ENCODE assay signal across 1 cellular context in genomic region chr10:97518601-97519043, GRCh38.
TF ChIP-seq lines count a peak whose summit lies in the region.

No MANE protein-coding gene starts in this region.

TF ChIP-seq in GM23338, 12 proteins besides CTCF, POLR2A, EP300 and RAD21:
- TF ChIP-seq ZNF462 (CRISPR knock-in tag; IDR thresholded peaks at IDR 0.05), result no peak
- TF ChIP-seq EZH2phosphoT487 (IDR thresholded peaks at IDR 0.05; ENCODE audit: unreplicated experiment), result no peak
- no peak for TF ChIP-seq CREB1 (CRISPR knock-in tag; IDR thresholded peaks at IDR 0.05; ENCODE audit: low read depth)
- no peak for TF ChIP-seq EZH2 (IDR thresholded peaks at IDR 0.05; ENCODE audit: low read depth, unreplicated experiment)
- no peak for TF ChIP-seq ZNF331 (CRISPR knock-in tag; IDR thresholded peaks at IDR 0.05; ENCODE audit: low read depth)
- TF ChIP-seq REST (IDR thresholded peaks at IDR 0.05; ENCODE audit: unreplicated experiment), result no peak
- no peak for TF ChIP-seq NANOG (IDR thresholded peaks at IDR 0.05; ENCODE audit: borderline replicate concordance)
- TF ChIP-seq JUNB (IDR thresholded peaks at IDR 0.05; ENCODE audit: unreplicated experiment), result no peak
- no peak for TF ChIP-seq STAT1 (IDR thresholded peaks at IDR 0.05; ENCODE audit: unreplicated experiment)
- TF ChIP-seq POLR2AphosphoS5 (IDR thresholded peaks at IDR 0.05; ENCODE audit: low read depth), result no peak
- TF ChIP-seq ZNF114 (CRISPR knock-in tag; IDR thresholded peaks at IDR 0.05), result no peak
- no peak for TF ChIP-seq ETS1 (IDR thresholded peaks at IDR 0.05)
TF ChIP-seq in GM23338: peak in this region for 0.
